11 cellular contexts compared by ENCODE assay signal in the genomic region with DNA sequence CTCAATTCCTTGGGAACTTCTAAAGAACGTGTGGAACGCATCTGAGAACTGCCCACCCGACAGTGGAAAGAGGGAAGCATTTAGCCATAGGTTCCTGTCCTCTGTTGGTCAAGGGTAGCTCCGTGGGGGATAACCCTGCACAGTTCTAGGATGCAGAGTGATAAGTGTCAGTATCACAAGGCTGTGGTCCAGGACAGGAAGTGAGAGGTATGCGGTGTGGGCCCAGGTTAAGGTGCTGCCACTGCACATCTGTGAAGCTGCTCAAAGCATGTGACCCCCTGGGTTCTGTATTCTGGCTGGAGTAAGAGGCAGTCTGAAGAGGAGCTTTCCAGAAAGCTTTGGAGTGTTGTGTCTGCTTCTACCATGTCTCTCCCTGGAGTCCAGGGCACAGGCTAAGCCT. TPM values are rescaled to one million over a fixed set of nuclear protein-coding genes. Genes with fewer than 3 reads are reported as not detected.
DNase-seq lines count a peak whose midpoint lies in the region; ATAC-seq, FAIRE-seq and TF ChIP-seq lines count a peak whose summit lies in the region.
"Had no signal": no experiment of that assay in that cellular context is flagged by ENCODE, and none has a peak within 500 bp of the region (broad histone marks: within the 10 kb centered on the region; RNA-seq: fewer than 3 reads in every experiment).

No MANE protein-coding gene starts in this region.

- peak overlapping the region; percentile 76 for H2AFZ ChIP-seq in OCI-LY7 (ENCODE audit: low read length)

- BruUV-seq in OCI-LY7 (replicated peaks; lab: Mats Ljungman, UMichigan), result no TSS peak

- H3K4me3 ChIP-seq in OCI-LY7 (ENCODE audit: low read depth, low read length, poor library complexity, severe bottlenecking), result peak overlapping the region; percentile 0
- H3K4me3 ChIP-seq in aorta (ENCODE audit: low read length in 2 of 2), result no peak overlapping the region

- 93 to 94% methylated on average over 5 of the region's 5 CpGs for WGBS in aorta, 2 donors

- POLR2A ChIA-PET in OCI-LY7 (lab: Charles Lee), result interaction anchor here (0.5 to 6.4 kb wide), 14 partner anchors 9 to 120 kb away, joined by 3 to 141 read pairs (median 4); no protein-coding TSS in a partner anchor

- H3K79me2 ChIP-seq in OCI-LY7 (ENCODE audit: insufficient read depth, low read depth, low read length), result no peaks in the 10 kb centered on the region

- H3K9me3 ChIP-seq in OCI-LY7 (ENCODE audit: low read length), result no peaks in the 10 kb centered on the region
- no peaks in the 10 kb centered on the region for H3K9me3 ChIP-seq in aorta (ENCODE audit: control insufficient read depth, low read length)

- DNase-seq in GM12891 (ENCODE audit: insufficient read length, low spot score) (peak; percentile 66), OCI-LY7 (ENCODE audit: low spot score) (peak; percentile 70), NCI-H69 (lab: John Stamatoyannopoulos, UW) (no peak), aorta (no peak), NOMO-1 treated with dmso at 0.1 percent for 144 hours (lab: John Stamatoyannopoulos, UW; ENCODE audit: unreplicated experiment) (no peak)
- DNase-seq in activated effector memory CD4-positive, alpha-beta T cell treated with Interleukin-2 at 50 U/mL for 16 hours, result no peak
- DNase-seq: activated effector memory CD4-positive, alpha-beta T cell treated with anti-CD3 and anti-CD28 coated beads, Interleukin-2, amount 50 U/mL, for 16 hours; NCI-H187 treated with DMSO at 0.1 percent for 48 hours had no signal

- no peak for TF ChIP-seq CTCF in OCI-LY7 (conservative IDR thresholded peaks at IDR 0.05; ENCODE audit: low read length)

- H3K27me3 ChIP-seq in aorta (ENCODE audit: control insufficient read depth in 1 of 2, insufficient read depth in 2 of 2, low read length in 1 of 2), result no peaks in the 10 kb centered on the region

- H3K27ac ChIP-seq in OCI-LY7 (ENCODE audit: low read depth, low read length, poor library complexity, severe bottlenecking) (peak overlapping the region; percentile 33), aorta (ENCODE audit: low read depth in 1 of 2, low read length in 2 of 2) (no peak overlapping the region)

- FAIRE-seq in GM12891 (lab: Jason Lieb, UNC), result peak; percentile 73

- ATAC-seq in GM19328 (IDR thresholded peaks at IDR 0.05; ENCODE audit: unreplicated experiment), result peak; percentile 87
- peak; percentile 98 for ATAC-seq in HG02885 (IDR thresholded peaks at IDR 0.05; ENCODE audit: poor library complexity, unreplicated experiment)
- ATAC-seq in aorta (ENCODE audit: low FRiP score), result no peak
- ATAC-seq: HCT116 had no signal

- intact Hi-C loops in OCI-LY7 (cut with micrococcal nuclease; ENCODE audit: unreplicated experiment) (loop anchor here (1.0 kb wide), 1 partner anchor 47 kb away; no protein-coding TSS in a partner anchor), aorta (cut with DNase I) (no loop called here)

- H3K36me3 ChIP-seq in OCI-LY7 (ENCODE audit: insufficient read depth, low read length) (no peaks in the 10 kb centered on the region), aorta (ENCODE audit: control insufficient read depth in 1 of 2, insufficient read depth in 2 of 2, low read length in 1 of 2) (no peaks in the 10 kb centered on the region)

- H3K4me2 ChIP-seq in OCI-LY7 (ENCODE audit: low read length), result peak overlapping the region; percentile 54

- no peaks in the 10 kb centered on the region for H3K9me2 ChIP-seq in OCI-LY7 (ENCODE audit: insufficient read depth, low read length)

- H3K4me1 ChIP-seq in OCI-LY7 (ENCODE audit: insufficient read depth, low read length, poor library complexity, severe bottlenecking) (peaks cover 55% of the 10 kb centered on the region), aorta (ENCODE audit: control insufficient read depth in 1 of 2, insufficient read depth in 2 of 2, low read length in 2 of 2) (no peaks in the 10 kb centered on the region)

- H4K20me1 ChIP-seq in OCI-LY7 (ENCODE audit: insufficient read depth, low read length), result no peaks in the 10 kb centered on the region

- CTCF ChIA-PET in OCI-LY7 (lab: Charles Lee; ENCODE audit: unreplicated experiment), result interaction anchor here (0.9 to 2.9 kb wide), 6 partner anchors 9 to 53 kb away, joined by 5 to 16 read pairs (median 8); no protein-coding TSS in a partner anchor

- no peak for TF ChIP-seq POLR2A in GM12891 (IDR thresholded peaks at IDR 0.05; ENCODE audit: low read depth, low read length)

TF ChIP-seq in GM12891, 5 proteins besides CTCF, POLR2A, EP300 and RAD21:
- peak; percentile 50 for TF ChIP-seq PAX5 (IDR thresholded peaks at IDR 0.05; ENCODE audit: insufficient read depth, low read length, severe bottlenecking)
- no peak for TF ChIP-seq POLR2AphosphoS5 (IDR thresholded peaks at IDR 0.05; ENCODE audit: low read depth, low read length)
- no peak for TF ChIP-seq POU2F2 (IDR thresholded peaks at IDR 0.05; ENCODE audit: low read depth, low read length)
- TF ChIP-seq TAF1 (IDR thresholded peaks at IDR 0.05; ENCODE audit: low read depth, low read length), result no peak
- TF ChIP-seq SPI1 (IDR thresholded peaks at IDR 0.05; ENCODE audit: low read depth, low read length), result peak; percentile 93
TF ChIP-seq in GM12891: peak in this region for 2.

RNA-seq across cellular contexts. Expression of gene HES1, which starts 51.7 kb away (rescaled TPM):
- 10.6 TPM for polyA plus RNA-seq in GM12891 (2012; ENCODE audit: low read depth, missing spikeins)
- 0.72 and 1.1 TPM in 2 replicates for total RNA-seq in OCI-LY7 (2014; rRNA removed; shearing (Covaris generic))
- total RNA-seq in OCI-LY7 (2022) (3.0 and 3.4 TPM in 2 replicates), aorta (10 to 100 TPM; 37.8 to 51.9 TPM)
- 10 to 100 TPM; 22.5 to 28.2 TPM for polyA plus RNA-seq in aorta

Comparison
In these comparisons a context has a peak if more than half of its experiments do, and no peak if none do; other contexts are left out.
1. DNase-seq: peak in GM12891 (single experiment) and OCI-LY7 (single experiment); none in NCI-H69 (single experiment), aorta (0 of 2), activated effector memory CD4-positive, alpha-beta T cell treated with Interleukin-2 at 50 U/mL for 16 hours (single experiment) and NOMO-1 treated with dmso at 0.1 percent for 144 hours (single experiment).
2. RNA of gene HES1, which starts 51.7 kb away (total RNA-seq): 37.8 to 51.9 TPM in aorta; 0.72 to 3.4 TPM in OCI-LY7; every median in the first group is over 4 times any median in the second.